Comparison of ENCODE assay signal across 23 cellular contexts in the genomic region with DNA sequence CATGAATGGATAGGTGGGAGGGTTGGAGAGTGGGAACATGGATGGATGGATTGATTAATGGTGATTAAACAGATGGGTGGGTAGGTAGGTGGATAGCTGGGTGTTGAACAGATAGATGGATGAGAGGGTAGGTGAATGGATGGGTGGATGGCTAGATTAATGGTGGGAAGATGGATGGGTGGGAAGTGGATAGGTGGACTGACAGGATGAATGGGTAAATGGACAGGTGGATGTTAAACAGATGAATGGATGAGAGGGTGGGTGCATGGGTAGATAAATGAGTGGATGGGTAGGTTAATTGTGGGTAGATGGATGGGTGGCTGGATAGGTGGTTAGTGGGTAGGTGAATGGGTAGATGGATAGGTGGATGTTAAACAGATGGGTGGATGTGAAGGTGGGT.
A peak's percentile ranks its signal among the peaks of the same experiment; 100 is the strongest.
DNase-seq lines count a peak whose midpoint lies in the region; ATAC-seq and TF ChIP-seq lines count a peak whose summit lies in the region.
"Had no signal": no experiment of that assay in that cellular context is flagged by ENCODE, and none has a peak within 500 bp of the region (broad histone marks: within the 10 kb centered on the region; RNA-seq: fewer than 3 reads in every experiment).

No MANE protein-coding gene starts in this region.

- POLR2A ChIA-PET in HEK293 (lab: Yijun Ruan, JAX): no interaction called here

- no peak overlapping the region for H2BK12ac ChIP-seq in trophoblast cell (ENCODE audit: low read length)

- no peaks in the 10 kb centered on the region for H3K79me2 ChIP-seq in trophoblast cell (ENCODE audit: control insufficient read depth, insufficient read depth, low read length, poor library complexity)

- H3K4me2 ChIP-seq in trophoblast cell (ENCODE audit: low read length): no peak overlapping the region
- H3K4me2 ChIP-seq: BLaER1 had no signal

- DNase-seq in trophoblast cell (no peak), D341Med (ENCODE audit: low spot score) (no peak)
- DNase-seq: 8988T; ACHN; BE2C; C1 segment of cervical spinal cord; Caco-2; Calu3; CD4-positive, alpha-beta T cell; CD8-positive, alpha-beta T cell; DMS 273 treated with DMSO at 0.1 percent for 48 hours; DMS153; DMS53; DMS79; DND-41; EL; GDM1 had no signal

- H3K14ac ChIP-seq in trophoblast cell (ENCODE audit: low read length): no peak overlapping the region

- no peak overlapping the region for H3K23ac ChIP-seq in trophoblast cell (ENCODE audit: low read length)

- H3K79me1 ChIP-seq in trophoblast cell (ENCODE audit: low read length): no peaks in the 10 kb centered on the region

- H3K27ac ChIP-seq in C4-2B (peak overlapping the region; percentile 66; the same call in 1 of the 2 replicates), HEK293 (ENCODE audit: extremely low read depth, low read depth, low read length) (no peak overlapping the region), trophoblast cell (ENCODE audit: low read depth, low read length) (no peak overlapping the region)
- H3K27ac ChIP-seq: BLaER1 had no signal

- H3K4ac ChIP-seq in trophoblast cell (ENCODE audit: low read depth, low read length): no peak overlapping the region

- TF ChIP-seq CTCF in C4-2B (conservative IDR thresholded peaks at IDR 0.05) (no peak), HEK293 (tag by site-specific recombination; IDR thresholded peaks at IDR 0.05) (no peak)

- H3K9ac ChIP-seq in trophoblast cell (ENCODE audit: low read length): peak overlapping the region; percentile 24
- H3K9ac ChIP-seq: BLaER1 had no signal

- H3K9me3 ChIP-seq in HEK293 (ENCODE audit: control insufficient read depth, insufficient read depth, low read depth, low read length) (no peaks in the 10 kb centered on the region), trophoblast cell (ENCODE audit: insufficient read depth, low read depth, low read length) (no peaks in the 10 kb centered on the region)
- H3K9me3 ChIP-seq: BE2C, BLaER1, Caco-2 had no signal

- H3K36me3 ChIP-seq in HEK293 (ENCODE audit: control insufficient read depth in 2 of 2, insufficient read depth in 1 of 2, low read length in 2 of 2) (no peaks in the 10 kb centered on the region), trophoblast cell (ENCODE audit: control insufficient read depth in 1 of 2, insufficient read depth in 2 of 2, low read length in 2 of 2) (no peaks in the 10 kb centered on the region)
- H3K36me3 ChIP-seq: BE2C, BLaER1 had no signal

- no peak overlapping the region for H3K4me3 ChIP-seq in HEK293 (ENCODE audit: low read depth, low read length)
- H3K4me3 ChIP-seq in trophoblast cell (ENCODE audit: low read depth, low read length): no peak overlapping the region
- H3K4me3 ChIP-seq: BLaER1, GM12878 had no signal

- no peak overlapping the region for H4K8ac ChIP-seq in trophoblast cell (ENCODE audit: low read depth, low read length)

- H2AFZ ChIP-seq in trophoblast cell (ENCODE audit: insufficient read depth, low read length, poor library complexity): no peak overlapping the region

- CTCF ChIA-PET in HEK293 (lab: Yijun Ruan, JAX): interaction anchor here (0.6 to 0.7 kb wide), 2 partner anchors 140 to 870 kb away, joined by 3 read pairs; no protein-coding TSS in a partner anchor

- no peak for ATAC-seq in HG03045 (IDR thresholded peaks at IDR 0.05; ENCODE audit: unreplicated experiment)
- ATAC-seq in HG02763 (IDR thresholded peaks at IDR 0.05; ENCODE audit: unreplicated experiment): no peak
- ATAC-seq: CD8-positive, alpha-beta T cell; GM12878 had no signal

- peaks cover 11% of the 10 kb centered on the region; the same call in 1 of the 2 replicates for H3K4me1 ChIP-seq in HEK293 (ENCODE audit: control insufficient read depth, insufficient read depth, low read length)
- no peaks in the 10 kb centered on the region for H3K4me1 ChIP-seq in trophoblast cell (ENCODE audit: control insufficient read depth in 1 of 2, insufficient read depth in 2 of 2, low read length in 2 of 2)
- H3K4me1 ChIP-seq: BE2C, BLaER1 had no signal

- H4K91ac ChIP-seq in trophoblast cell (ENCODE audit: low read depth, low read length): no peak overlapping the region

- no peaks in the 10 kb centered on the region for H3K27me3 ChIP-seq in trophoblast cell (ENCODE audit: insufficient read depth, low read length)
- H3K27me3 ChIP-seq: BE2C, BLaER1 had no signal

- H2BK120ac ChIP-seq in trophoblast cell (ENCODE audit: insufficient read depth, low read length, poor library complexity): no peak overlapping the region

- H2AK5ac ChIP-seq in trophoblast cell (ENCODE audit: low read length): no peak overlapping the region

- no peak overlapping the region for H2BK5ac ChIP-seq in trophoblast cell (ENCODE audit: low read depth, low read length, poor library complexity)

- H4K12ac ChIP-seq in trophoblast cell (ENCODE audit: low read depth, low read length): no peak overlapping the region

- H3K18ac ChIP-seq in trophoblast cell (ENCODE audit: low read length): no peak overlapping the region

TF ChIP-seq in HEK293, 187 proteins besides CTCF, POLR2A, EP300 and RAD21 (continues in another document):
- TF ChIP-seq ZSCAN16 (tag by site-specific recombination; IDR thresholded peaks at IDR 0.05) (no peak), EGR2 (tag by site-specific recombination; IDR thresholded peaks at IDR 0.05; ENCODE audit: low read depth) (peak; percentile 100), ZNF777 (tag by site-specific recombination; IDR thresholded peaks at IDR 0.05; ENCODE audit: borderline replicate concordance) (0 out of 2 replicates have a peak, but pooled peaks have one; percentile 13), ZNF184 (tag by site-specific recombination; IDR thresholded peaks at IDR 0.05) (no peak), PRDM1 (tag by site-specific recombination; IDR thresholded peaks at IDR 0.05) (no peak), SETDB1 (IDR thresholded peaks at IDR 0.05; ENCODE audit: insufficient read length, low read length) (no peak), SCRT2 (tag by site-specific recombination; IDR thresholded peaks at IDR 0.05) (no peak), ZBTB20 (tag by site-specific recombination; IDR thresholded peaks at IDR 0.05) (no peak), SALL2 (tag by site-specific recombination; IDR thresholded peaks at IDR 0.05; ENCODE audit: borderline replicate concordance) (peak; percentile 16; the same call in 1 of the 2 replicates), ZNF624 (tag by site-specific recombination; IDR thresholded peaks at IDR 0.05) (no peak), ZNF274 (IDR thresholded peaks at IDR 0.05; ENCODE audit: low read length) (no peak), ZNF274 (tag by site-specific recombination; IDR thresholded peaks at IDR 0.05; ENCODE audit: borderline replicate concordance) (no peak), ZNF423 (tag by site-specific recombination; IDR thresholded peaks at IDR 0.05) (no peak), ZNF629 (tag by site-specific recombination; IDR thresholded peaks at IDR 0.05) (no peak), ZNF19 (tag by site-specific recombination; IDR thresholded peaks at IDR 0.05; ENCODE audit: low read depth) (no peak), ZNF214 (tag by site-specific recombination; IDR thresholded peaks at IDR 0.05; ENCODE audit: borderline replicate concordance) (no peak), ZNF16 (tag by site-specific recombination; IDR thresholded peaks at IDR 0.05; ENCODE audit: low read depth) (peak; percentile 8; the same call in 1 of the 2 replicates)
- TF ChIP-seq, protein P1, sequence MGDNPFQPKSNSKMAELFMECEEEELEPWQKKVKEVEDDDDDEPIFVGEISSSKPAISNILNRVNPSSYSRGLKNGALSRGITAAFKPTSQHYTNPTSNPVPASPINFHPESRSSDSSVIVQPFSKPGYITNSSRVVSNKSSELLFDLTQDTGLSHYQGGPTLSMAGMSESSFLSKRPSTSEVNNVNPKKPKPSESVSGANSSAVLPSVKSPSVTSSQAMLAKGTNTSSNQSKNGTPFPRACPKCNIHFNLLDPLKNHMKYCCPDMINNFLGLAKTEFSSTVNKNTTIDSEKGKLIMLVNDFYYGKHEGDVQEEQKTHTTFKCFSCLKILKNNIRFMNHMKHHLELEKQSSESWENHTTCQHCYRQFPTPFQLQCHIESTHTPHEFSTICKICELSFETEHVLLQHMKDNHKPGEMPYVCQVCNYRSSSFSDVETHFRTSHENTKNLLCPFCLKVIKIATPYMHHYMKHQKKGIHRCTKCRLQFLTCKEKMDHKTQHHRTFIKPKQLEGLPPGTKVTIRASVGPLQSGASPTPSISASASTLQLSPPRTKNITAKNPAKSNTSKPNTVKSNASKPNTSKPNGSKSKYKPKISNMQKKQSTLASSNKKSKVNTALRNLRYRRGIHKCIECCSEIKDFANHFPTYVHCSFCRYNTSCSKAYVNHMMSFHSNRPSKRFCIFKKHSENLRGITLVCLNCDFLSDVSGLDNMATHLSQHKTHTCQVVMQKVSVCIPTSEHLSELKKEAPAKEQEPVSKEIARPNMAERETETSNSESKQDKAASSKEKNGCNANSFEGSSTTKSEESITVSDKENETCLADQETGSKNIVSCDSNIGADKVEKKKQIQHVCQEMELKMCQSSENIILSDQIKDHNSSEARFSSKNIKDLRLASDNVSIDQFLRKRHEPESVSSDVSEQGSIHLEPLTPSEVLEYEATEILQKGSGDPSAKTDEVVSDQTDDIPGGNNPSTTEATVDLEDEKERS (tag by site-specific recombination; IDR thresholded peaks at IDR 0.05): no peak
- TF ChIP-seq, protein P2, sequence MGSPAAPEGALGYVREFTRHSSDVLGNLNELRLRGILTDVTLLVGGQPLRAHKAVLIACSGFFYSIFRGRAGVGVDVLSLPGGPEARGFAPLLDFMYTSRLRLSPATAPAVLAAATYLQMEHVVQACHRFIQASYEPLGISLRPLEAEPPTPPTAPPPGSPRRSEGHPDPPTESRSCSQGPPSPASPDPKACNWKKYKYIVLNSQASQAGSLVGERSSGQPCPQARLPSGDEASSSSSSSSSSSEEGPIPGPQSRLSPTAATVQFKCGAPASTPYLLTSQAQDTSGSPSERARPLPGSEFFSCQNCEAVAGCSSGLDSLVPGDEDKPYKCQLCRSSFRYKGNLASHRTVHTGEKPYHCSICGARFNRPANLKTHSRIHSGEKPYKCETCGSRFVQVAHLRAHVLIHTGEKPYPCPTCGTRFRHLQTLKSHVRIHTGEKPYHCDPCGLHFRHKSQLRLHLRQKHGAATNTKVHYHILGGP (tag by site-specific recombination; IDR thresholded peaks at IDR 0.05): no peak
- TF ChIP-seq, protein P3, sequence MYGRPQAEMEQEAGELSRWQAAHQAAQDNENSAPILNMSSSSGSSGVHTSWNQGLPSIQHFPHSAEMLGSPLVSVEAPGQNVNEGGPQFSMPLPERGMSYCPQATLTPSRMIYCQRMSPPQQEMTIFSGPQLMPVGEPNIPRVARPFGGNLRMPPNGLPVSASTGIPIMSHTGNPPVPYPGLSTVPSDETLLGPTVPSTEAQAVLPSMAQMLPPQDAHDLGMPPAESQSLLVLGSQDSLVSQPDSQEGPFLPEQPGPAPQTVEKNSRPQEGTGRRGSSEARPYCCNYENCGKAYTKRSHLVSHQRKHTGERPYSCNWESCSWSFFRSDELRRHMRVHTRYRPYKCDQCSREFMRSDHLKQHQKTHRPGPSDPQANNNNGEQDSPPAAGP (tag by site-specific recombination; IDR thresholded peaks at IDR 0.05): no peak
